Comparison of ENCODE assay signal across 16 cellular contexts in genomic region chr3:107800705-107801104, GRCh38.
DNase-seq lines count a peak whose midpoint lies in the region; ATAC-seq and TF ChIP-seq lines count a peak whose summit lies in the region.
"Had no signal": no experiment of that assay in that cellular context is flagged by ENCODE, and none has a peak within 500 bp of the region (broad histone marks: within the 10 kb centered on the region; RNA-seq: fewer than 3 reads in every experiment).

No MANE protein-coding gene starts in this region.

- H3K9me3 Mint-ChIP-seq in central memory CD8-positive, alpha-beta T cell = no peaks in the 10 kb centered on the region
- no peaks in the 10 kb centered on the region for H3K9me3 Mint-ChIP-seq in glutamatergic neuron (ENCODE audit: unreplicated experiment)
- no peaks in the 10 kb centered on the region for H3K9me3 Mint-ChIP-seq in activated naive CD8-positive, alpha-beta T cell treated with anti-CD3 and anti-CD28 coated beads, Interleukin-2, amount 50 U/mL, for 24 hours
- H3K9me3 Mint-ChIP-seq: CD4-positive, alpha-beta memory T cell had no signal

- H3K4me3 Mint-ChIP-seq in central memory CD8-positive, alpha-beta T cell = no peak overlapping the region
- no peak overlapping the region for H3K4me3 Mint-ChIP-seq in glutamatergic neuron (ENCODE audit: unreplicated experiment)
- H3K4me3 Mint-ChIP-seq in activated naive CD8-positive, alpha-beta T cell treated with anti-CD3 and anti-CD28 coated beads, Interleukin-2, amount 50 U/mL, for 24 hours = no peak overlapping the region
- H3K4me3 Mint-ChIP-seq: B cell; CD4-positive, alpha-beta memory T cell had no signal

- ATAC-seq in central memory CD8-positive, alpha-beta T cell (replicated peaks; ENCODE audit: extremely low read depth, poor library complexity, severe bottlenecking) = no peak
- no peak for ATAC-seq in activated naive CD8-positive, alpha-beta T cell treated with anti-CD3 and anti-CD28 coated beads, Interleukin-2, amount 50 U/mL, for 24 hours
- ATAC-seq: HepG2, Right ventricle myocardium inferior had no signal

- H3K4me1 Mint-ChIP-seq in central memory CD8-positive, alpha-beta T cell = peaks cover 8% of the 10 kb centered on the region
- H3K4me1 Mint-ChIP-seq in glutamatergic neuron (ENCODE audit: low read depth, unreplicated experiment) = peaks cover 29% of the 10 kb centered on the region
- H3K4me1 Mint-ChIP-seq in activated naive CD8-positive, alpha-beta T cell treated with anti-CD3 and anti-CD28 coated beads, Interleukin-2, amount 50 U/mL, for 24 hours = peaks cover 9% of the 10 kb centered on the region

- H3K27ac Mint-ChIP-seq in central memory CD8-positive, alpha-beta T cell (ENCODE audit: low read depth) = peak overlapping the region; percentile 22
- H3K27ac Mint-ChIP-seq in glutamatergic neuron (ENCODE audit: unreplicated experiment) = peak overlapping the region; percentile 5
- H3K27ac Mint-ChIP-seq in activated naive CD8-positive, alpha-beta T cell treated with anti-CD3 and anti-CD28 coated beads, Interleukin-2, amount 50 U/mL, for 24 hours = no peak overlapping the region
- H3K27ac Mint-ChIP-seq: B cell had no signal

- TF ChIP-seq CTCF in glutamatergic neuron (IDR thresholded peaks at IDR 0.05; ENCODE audit: partially characterized antibody, unreplicated experiment) = no peak

- no peaks in the 10 kb centered on the region for H3K27me3 Mint-ChIP-seq in central memory CD8-positive, alpha-beta T cell
- no peaks in the 10 kb centered on the region for H3K27me3 Mint-ChIP-seq in glutamatergic neuron (ENCODE audit: unreplicated experiment)
- H3K27me3 Mint-ChIP-seq in activated naive CD8-positive, alpha-beta T cell treated with anti-CD3 and anti-CD28 coated beads, Interleukin-2, amount 50 U/mL, for 24 hours = no peaks in the 10 kb centered on the region
- H3K27me3 Mint-ChIP-seq: B cell; CD4-positive, alpha-beta memory T cell had no signal

- in situ Hi-C loops in ACHN (cut with HindIII; ENCODE audit: low pct_ligation_motif_present, low pct_unique_long_range_greater_than_20kb, low sequenced_read_pairs) = no loop called here

- DNase-seq in NCI-H226 (peak; percentile 17), glutamatergic neuron (no peak), putamen (ENCODE audit: low spot score) (peak; percentile 39), ACHN (no peak)
- DNase-seq in central memory CD8-positive, alpha-beta T cell (ENCODE audit: low spot score in 2 of 2) = no peak
- DNase-seq in central memory CD4-positive, alpha-beta T cell = no peak
- DNase-seq in activated T-cell treated with anti-CD3 and anti-CD28 coated beads, Interleukin-2, amount 50 U/mL, for 1 hour = no peak
- no peak for DNase-seq in activated naive CD8-positive, alpha-beta T cell treated with anti-CD3 and anti-CD28 coated beads, Interleukin-2, amount 50 U/mL, for 24 hours
- DNase-seq: CD4-positive, alpha-beta memory T cell; GOT3; NCI-H1092; NCI-H1694 treated with DMSO at 0.1 percent for 48 hours; PC-9 had no signal

- H3K36me3 Mint-ChIP-seq in central memory CD8-positive, alpha-beta T cell (ENCODE audit: insufficient read depth) = peaks cover 58% of the 10 kb centered on the region
- H3K36me3 Mint-ChIP-seq in glutamatergic neuron (ENCODE audit: unreplicated experiment) = no peaks in the 10 kb centered on the region
- H3K36me3 Mint-ChIP-seq in activated naive CD8-positive, alpha-beta T cell treated with anti-CD3 and anti-CD28 coated beads, Interleukin-2, amount 50 U/mL, for 24 hours (ENCODE audit: low read depth) = peaks cover 22% of the 10 kb centered on the region

Comparison
In these comparisons a context has a peak if more than half of its experiments do, and no peak if none do; other contexts are left out.
1. DNase-seq: peak in NCI-H226 (single experiment) and putamen (single experiment); none in central memory CD8-positive, alpha-beta T cell (0 of 2), glutamatergic neuron (single experiment), central memory CD4-positive, alpha-beta T cell (single experiment), activated T-cell treated with anti-CD3 and anti-CD28 coated beads, Interleukin-2, amount 50 U/mL, for 1 hour (single experiment), activated naive CD8-positive, alpha-beta T cell treated with anti-CD3 and anti-CD28 coated beads, Interleukin-2, amount 50 U/mL, for 24 hours (single experiment) and ACHN (single experiment).